1 cellular context compared by ENCODE assay signal in the genomic region with DNA sequence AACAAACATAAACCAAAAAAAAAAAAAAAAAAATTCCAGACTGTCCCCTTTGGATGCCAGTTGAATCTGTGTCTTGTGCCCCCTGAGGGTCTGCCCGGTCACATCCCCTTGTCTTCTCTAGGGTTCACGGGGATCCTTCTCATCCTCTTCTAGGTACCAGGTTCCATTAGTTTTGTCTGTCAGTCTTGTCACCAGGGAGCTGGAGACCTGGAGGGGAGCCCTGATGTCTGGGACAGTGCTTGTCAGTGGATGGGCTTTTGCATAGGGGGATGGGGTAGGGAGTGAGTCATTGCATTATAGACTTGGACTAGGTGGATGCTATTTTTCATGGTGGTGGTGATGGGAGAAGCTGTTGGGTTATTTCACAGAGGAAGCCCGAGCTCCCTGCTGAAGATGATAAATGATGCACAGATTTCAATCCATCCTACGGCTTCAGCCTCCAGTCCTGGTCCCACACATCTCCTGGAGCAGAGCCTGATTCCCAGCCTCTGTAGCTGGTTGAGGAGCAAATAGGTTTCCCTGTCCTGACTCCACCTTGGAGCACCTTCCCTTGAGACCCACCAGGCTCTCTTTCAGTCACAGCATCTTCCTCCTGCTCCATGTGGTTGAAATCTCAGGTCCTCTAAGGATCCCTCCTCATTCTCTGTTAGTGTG.
TF ChIP-seq lines count a peak whose summit lies in the region.

No MANE protein-coding gene starts in this region.

TF ChIP-seq in HEK293, 187 proteins besides CTCF, POLR2A, EP300 and RAD21 (continued from another document):
- no peak for TF ChIP-seq ZNF354C (tag by site-specific recombination; IDR thresholded peaks at IDR 0.05; ENCODE audit: borderline replicate concordance, low read depth)
- TF ChIP-seq ZNF16 (tag by site-specific recombination; IDR thresholded peaks at IDR 0.05; ENCODE audit: low read depth): no peak
- no peak for TF ChIP-seq ZNF221 (tag by site-specific recombination; IDR thresholded peaks at IDR 0.05; ENCODE audit: borderline replicate concordance)
- no peak for TF ChIP-seq MZF1 (tag by site-specific recombination; IDR thresholded peaks at IDR 0.05; ENCODE audit: borderline replicate concordance)
- TF ChIP-seq ZFHX2 (tag by site-specific recombination; conservative IDR thresholded peaks at IDR 0.05): peak; percentile 49
- TF ChIP-seq ZBTB21 (tag by site-specific recombination; IDR thresholded peaks at IDR 0.05): no peak
- TF ChIP-seq EGR2 (tag by site-specific recombination; IDR thresholded peaks at IDR 0.05; ENCODE audit: low read depth): peak; percentile 73; the same call in 1 of the 2 replicates
- TF ChIP-seq, protein P1, sequence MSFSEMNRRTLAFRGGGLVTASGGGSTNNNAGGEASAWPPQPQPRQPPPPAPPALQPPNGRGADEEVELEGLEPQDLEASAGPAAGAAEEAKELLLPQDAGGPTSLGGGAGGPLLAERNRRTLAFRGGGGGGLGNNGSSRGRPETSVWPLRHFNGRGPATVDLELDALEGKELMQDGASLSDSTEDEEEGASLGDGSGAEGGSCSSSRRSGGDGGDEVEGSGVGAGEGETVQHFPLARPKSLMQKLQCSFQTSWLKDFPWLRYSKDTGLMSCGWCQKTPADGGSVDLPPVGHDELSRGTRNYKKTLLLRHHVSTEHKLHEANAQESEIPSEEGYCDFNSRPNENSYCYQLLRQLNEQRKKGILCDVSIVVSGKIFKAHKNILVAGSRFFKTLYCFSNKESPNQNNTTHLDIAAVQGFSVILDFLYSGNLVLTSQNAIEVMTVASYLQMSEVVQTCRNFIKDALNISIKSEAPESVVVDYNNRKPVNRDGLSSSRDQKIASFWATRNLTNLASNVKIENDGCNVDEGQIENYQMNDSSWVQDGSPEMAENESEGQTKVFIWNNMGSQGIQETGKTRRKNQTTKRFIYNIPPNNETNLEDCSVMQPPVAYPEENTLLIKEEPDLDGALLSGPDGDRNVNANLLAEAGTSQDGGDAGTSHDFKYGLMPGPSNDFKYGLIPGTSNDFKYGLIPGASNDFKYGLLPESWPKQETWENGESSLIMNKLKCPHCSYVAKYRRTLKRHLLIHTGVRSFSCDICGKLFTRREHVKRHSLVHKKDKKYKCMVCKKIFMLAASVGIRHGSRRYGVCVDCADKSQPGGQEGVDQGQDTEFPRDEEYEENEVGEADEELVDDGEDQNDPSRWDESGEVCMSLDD (tag by site-specific recombination; IDR thresholded peaks at IDR 0.05): no peak
- TF ChIP-seq ZNF707 (tag by site-specific recombination; IDR thresholded peaks at IDR 0.05): no peak
- TF ChIP-seq, protein P2, sequence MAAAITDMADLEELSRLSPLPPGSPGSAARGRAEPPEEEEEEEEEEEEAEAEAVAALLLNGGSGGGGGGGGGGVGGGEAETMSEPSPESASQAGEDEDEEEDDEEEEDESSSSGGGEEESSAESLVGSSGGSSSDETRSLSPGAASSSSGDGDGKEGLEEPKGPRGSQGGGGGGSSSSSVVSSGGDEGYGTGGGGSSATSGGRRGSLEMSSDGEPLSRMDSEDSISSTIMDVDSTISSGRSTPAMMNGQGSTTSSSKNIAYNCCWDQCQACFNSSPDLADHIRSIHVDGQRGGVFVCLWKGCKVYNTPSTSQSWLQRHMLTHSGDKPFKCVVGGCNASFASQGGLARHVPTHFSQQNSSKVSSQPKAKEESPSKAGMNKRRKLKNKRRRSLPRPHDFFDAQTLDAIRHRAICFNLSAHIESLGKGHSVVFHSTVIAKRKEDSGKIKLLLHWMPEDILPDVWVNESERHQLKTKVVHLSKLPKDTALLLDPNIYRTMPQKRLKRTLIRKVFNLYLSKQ (tag by site-specific recombination; IDR thresholded peaks at IDR 0.05; ENCODE audit: borderline replicate concordance): no peak
